In genomic region chr10:25018703-25019102, GRCh38 we compare ENCODE assay signal across 30 cellular contexts. TPM values are rescaled to one million over a fixed set of nuclear protein-coding genes. Genes with fewer than 3 reads are reported as not detected.
"Had no signal": no experiment of that assay in that cellular context is flagged by ENCODE, and none has a peak within 500 bp of the region (broad histone marks: within the 10 kb centered on the region; RNA-seq: fewer than 3 reads in every experiment).

No MANE protein-coding gene starts in this region.

- ATAC-seq: activated CD8-positive, alpha-beta T cell treated with anti-CD3 and anti-CD28 coated beads, Interleukin-2, amount 10 ng/mL, durations not matched to agents 7 days and 5 days; foreskin keratinocyte; left colon; sciatic nerve had no signal

- H3K27ac ChIP-seq: foreskin keratinocyte, parathyroid adenoma, testis, WERI-Rb-1 had no signal

- H3K9me3 Mint-ChIP-seq: activated naive CD4-positive, alpha-beta T cell treated with anti-CD3 and anti-CD28 coated beads for 36 hours; memory B cell had no signal

- H3K4me3 ChIP-seq: adrenal gland, ascending aorta, smooth muscle cell, testis, uterus had no signal

- H3K9me3 ChIP-seq: adrenal gland, ascending aorta, testis, uterus had no signal

- H3K79me2 ChIP-seq: parathyroid adenoma had no signal

- H3K27me3 ChIP-seq: adrenal gland, ascending aorta, foreskin keratinocyte, testis, uterus had no signal

- H3K4me1 ChIP-seq: foreskin keratinocyte, uterus had no signal

- H2AFZ ChIP-seq: parathyroid adenoma had no signal

- FAIRE-seq: keratinocyte had no signal

- H3K9ac ChIP-seq: parathyroid adenoma had no signal

- H3K27ac Mint-ChIP-seq: activated CD8-positive, alpha-beta T cell treated with anti-CD3 and anti-CD28 coated beads, Interleukin-2, amount 10 ng/mL, durations not matched to agents 7 days and 5 days; nephron progenitor cell had no signal

- H3K4me2 ChIP-seq: smooth muscle cell had no signal

- H3K27me3 Mint-ChIP-seq: memory B cell had no signal

- DNase-seq: activated CD4-positive, alpha-beta T cell treated with anti-CD3 and anti-CD28 coated beads, Interleukin-2, amount 50 U/mL, for 1 hour; activated CD4-positive, CD25-positive, alpha-beta regulatory T cell treated with anti-CD3 and anti-CD28 coated beads, Interleukin-2, amount 50 U/mL, for 72 hours; activated CD8-positive, alpha-beta T cell treated with anti-CD3 and anti-CD28 coated beads, Interleukin-2, amount 10 ng/mL, durations not matched to agents 7 days and 5 days; activated effector memory CD4-positive, alpha-beta T cell treated with Interleukin-2 at 50 U/mL for 16 hours; activated naive CD4-positive, alpha-beta T cell treated with anti-CD3 and anti-CD28 coated beads for 36 hours; adrenal gland; central memory CD4-positive, alpha-beta T cell; dermis blood vessel endothelial cell; effector memory CD4-positive, alpha-beta T cell; foreskin keratinocyte; left colon; nephron progenitor cell; nucleus accumbens; stimulated activated CD4-positive, alpha-beta T cell treated with anti-CD3 and anti-CD28 coated beads, Interleukin-15, amount 100 ng/mL, for 24 hours; stimulated activated CD4-positive, alpha-beta T cell treated with anti-CD3 and anti-CD28 coated beads, Interleukin-2, amount 100 ng/mL, for 48 hours; stimulated activated CD8-positive, alpha-beta memory T cell treated with anti-CD3 and anti-CD28 coated beads, Interleukin-4, amount 100 ng/mL, for 48 hours; stimulated activated naive CD4-positive, alpha-beta T cell; testis; trophoblast cell; uterus; WERI-Rb-1 had no signal

- H3K36me3 ChIP-seq: adrenal gland, ascending aorta, uterus, WERI-Rb-1 had no signal

- H3K4me3 Mint-ChIP-seq: activated CD8-positive, alpha-beta T cell treated with anti-CD3 and anti-CD28 coated beads, Interleukin-2, amount 10 ng/mL, durations not matched to agents 7 days and 5 days; memory B cell; nephron progenitor cell had no signal

RNA-seq across cellular contexts. Expression of gene ENKUR, which starts 2.7 kb away (rescaled TPM):
- total RNA-seq: activated CD8-positive, alpha-beta T cell treated with anti-CD3 and anti-CD28 coated beads, Interleukin-2, amount 10 ng/mL, durations not matched to agents 7 days and 5 days; activated naive CD4-positive, alpha-beta T cell treated with anti-CD3 and anti-CD28 coated beads for 36 hours; ascending aorta; glomerular endothelial cell; lower leg skin; T-helper 2 cell treated with Interferon-gamma antibody and Interleukin-4, amounts not matched to agents 100 ng/mL and 5 ng/mL, for 36 hours had no signal
- polyA plus RNA-seq: foreskin keratinocyte, smooth muscle cell had no signal
